In the genomic region with DNA sequence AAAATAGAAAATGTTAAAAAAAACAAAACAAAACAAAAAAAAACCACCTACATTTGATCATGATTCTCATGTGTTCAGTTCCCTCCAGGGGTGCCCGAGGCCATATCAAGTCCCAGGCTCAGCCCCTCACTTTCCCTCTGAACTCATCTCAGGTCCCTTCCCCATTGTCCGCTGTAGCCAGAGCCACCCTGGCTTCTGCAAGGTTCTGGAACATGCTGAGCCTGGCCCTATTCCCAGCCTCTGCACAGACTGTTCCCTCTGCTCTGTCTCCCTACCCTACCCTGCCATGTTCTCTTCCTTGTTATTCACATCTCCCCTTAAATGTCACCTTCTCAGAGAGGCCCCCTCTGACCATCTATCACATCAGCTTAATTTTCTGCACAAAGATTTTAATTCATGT, we compare ENCODE assay signal across 14 cellular contexts. TPM values are rescaled to one million over a fixed set of nuclear protein-coding genes. Genes with fewer than 3 reads are reported as not detected.
A peak's percentile ranks its signal among the peaks of the same experiment; 100 is the strongest.
DNase-seq lines count a peak whose midpoint lies in the region; ATAC-seq and TF ChIP-seq lines count a peak whose summit lies in the region.
"Had no signal": no experiment of that assay in that cellular context is flagged by ENCODE, and none has a peak within 500 bp of the region (broad histone marks: within the 10 kb centered on the region; RNA-seq: fewer than 3 reads in every experiment).

No MANE protein-coding gene starts in this region.

- H3K27ac ChIP-seq in upper lobe of left lung, result peak overlapping the region in 3 of 4 donors; percentile 20 to 72 (median 57)

- peak overlapping the region; percentile 1 for H3K4me3 Mint-ChIP-seq in activated T-helper 17 cell treated with anti-CD3 and anti-CD28 coated beads, Interleukin-2, amount 50 U/mL, for 72 hours
- H3K4me3 Mint-ChIP-seq: nephron; T-helper 1 cell treated with Interleukin-12 subunit alpha and Interleukin-12 subunit beta and Interleukin-4 antibody, amounts not matched to agents 30 μg/mL and 1 μg/mL, for 36 hours had no signal

- no peak overlapping the region for H3K27ac Mint-ChIP-seq in activated T-helper 17 cell treated with anti-CD3 and anti-CD28 coated beads, Interleukin-2, amount 50 U/mL, for 72 hours
- H3K27ac Mint-ChIP-seq: T-helper 1 cell treated with Interleukin-12 subunit alpha and Interleukin-12 subunit beta and Interleukin-4 antibody, amounts not matched to agents 30 μg/mL and 1 μg/mL, for 36 hours had no signal

- TF ChIP-seq CTCF in upper lobe of left lung (IDR thresholded peaks at IDR 0.05), result no peak

- no peaks in the 10 kb centered on the region for H3K27me3 Mint-ChIP-seq in activated T-helper 17 cell treated with anti-CD3 and anti-CD28 coated beads, Interleukin-2, amount 50 U/mL, for 72 hours

- H3K9me3 Mint-ChIP-seq in activated T-helper 17 cell treated with anti-CD3 and anti-CD28 coated beads, Interleukin-2, amount 50 U/mL, for 72 hours, result no peaks in the 10 kb centered on the region
- H3K9me3 Mint-ChIP-seq: T-helper 1 cell treated with Interleukin-12 subunit alpha and Interleukin-12 subunit beta and Interleukin-4 antibody, amounts not matched to agents 30 μg/mL and 1 μg/mL, for 36 hours had no signal

- no peaks in the 10 kb centered on the region for H3K36me3 Mint-ChIP-seq in activated T-helper 17 cell treated with anti-CD3 and anti-CD28 coated beads, Interleukin-2, amount 50 U/mL, for 72 hours (ENCODE audit: low read depth)

- no peaks in the 10 kb centered on the region for H3K9me3 ChIP-seq in upper lobe of left lung

- intact Hi-C loops in Right ventricle myocardium inferior (cut with DNase I), result no loop called here

- no peak overlapping the region for H3K4me3 ChIP-seq in upper lobe of left lung

- H3K4me1 ChIP-seq in upper lobe of left lung, result peaks cover 27 to 35% (median 32%) of the 10 kb centered on the region in 4 donors

- no peak for TF ChIP-seq EP300 in upper lobe of left lung (IDR thresholded peaks at IDR 0.05)

- no peak for TF ChIP-seq POLR2A in upper lobe of left lung (IDR thresholded peaks at IDR 0.05)

- H3K27me3 ChIP-seq in upper lobe of left lung, result no peaks in the 10 kb centered on the region

- ATAC-seq in activated T-helper 17 cell treated with anti-CD3 and anti-CD28 coated beads, Interleukin-2, amount 50 U/mL, for 72 hours (replicated peaks), result no peak
- ATAC-seq in Right ventricle myocardium inferior (peak; percentile 96), upper lobe of left lung (ENCODE audit: low FRiP score in 2 of 2) (peak in 1 of 2 donors; percentile 69), GM21528 (IDR thresholded peaks at IDR 0.05; ENCODE audit: low FRiP score, unreplicated experiment) (no peak), HG03354 (IDR thresholded peaks at IDR 0.05; ENCODE audit: poor library complexity, severe bottlenecking, unreplicated experiment) (no peak)

- WGBS in upper lobe of left lung, 2 donors, result 91 to 95% methylated on average over 2 of the region's 2 CpGs

- no peaks in the 10 kb centered on the region for H3K36me3 ChIP-seq in upper lobe of left lung

- peak; percentile 59 for DNase-seq in Right ventricle myocardium inferior (ENCODE audit: missing footprints)
- DNase-seq in nucleus accumbens (lab: John Stamatoyannopoulos, UW), result peak in 33 of 56 donors; percentile 9 to 62 (median 28)
- DNase-seq in upper lobe of left lung, result no peak
- DNase-seq in activated T-cell treated with anti-CD3 and anti-CD28 coated beads, Interleukin-2, amount 50 U/mL, for 48 hours, result no peak
- DNase-seq: activated CD4-positive, alpha-beta T cell treated with anti-CD3 and anti-CD28 coated beads, Interleukin-2, amount 50 U/mL, for 1 hour; activated gamma-delta T cell; cerebellar nuclear complex; COR-L47; stimulated activated CD4-positive, alpha-beta T cell treated with anti-CD3 and anti-CD28 coated beads, Interleukin-15, amount 100 ng/mL, for 24 hours had no signal

- H3K4me1 Mint-ChIP-seq in activated T-helper 17 cell treated with anti-CD3 and anti-CD28 coated beads, Interleukin-2, amount 50 U/mL, for 72 hours, result peaks cover 5% of the 10 kb centered on the region
- H3K4me1 Mint-ChIP-seq: nephron had no signal

RNA-seq across cellular contexts. Expression of a gene that starts 46.9 kb away (rescaled TPM):
- total RNA-seq in activated T-helper 17 cell treated with anti-CD3 and anti-CD28 coated beads, Interleukin-2, amount 50 U/mL, for 72 hours, result 1 to 10 TPM; 5.7 to 6.6 TPM
- total RNA-seq in Right ventricle myocardium inferior (18.6 TPM), upper lobe of left lung (10 to 100 TPM; 28.2 to 54.0 (median 36.6) TPM)

RNA-seq across cellular contexts. Expression of a gene that starts 49.3 kb away (rescaled TPM):
- total RNA-seq in activated T-helper 17 cell treated with anti-CD3 and anti-CD28 coated beads, Interleukin-2, amount 50 U/mL, for 72 hours, result 100 to 1,000 TPM; 117 to 155 TPM
- total RNA-seq in Right ventricle myocardium inferior, result 14.7 TPM
- 10 to 100 TPM; 18.2 to 71.7 (median 47.4) TPM for total RNA-seq in upper lobe of left lung

Comparison
In these comparisons a context has a peak if more than half of its experiments do, and no peak if none do; other contexts are left out.
1. DNase-seq: peak in Right ventricle myocardium inferior (single experiment) and nucleus accumbens (33 of 56); none in upper lobe of left lung (0 of 2) and activated T-cell treated with anti-CD3 and anti-CD28 coated beads, Interleukin-2, amount 50 U/mL, for 48 hours (0 of 2).